ENCODE assay signal across 9 cellular contexts in genomic region chr1:168112673-168113305, GRCh38. TPM values are rescaled to one million over a fixed set of nuclear protein-coding genes. Genes with fewer than 3 reads are reported as not detected.
A peak's percentile ranks its signal among the peaks of the same experiment; 100 is the strongest.
DNase-seq lines count a peak whose midpoint lies in the region; ATAC-seq, FAIRE-seq and TF ChIP-seq lines count a peak whose summit lies in the region.
"Had no signal": no experiment of that assay in that cellular context is flagged by ENCODE, and none has a peak within 500 bp of the region (broad histone marks: within the 10 kb centered on the region; RNA-seq: fewer than 3 reads in every experiment).

No MANE protein-coding gene starts in this region.

- no peaks in the 10 kb centered on the region for H3K9me1 ChIP-seq in keratinocyte (ENCODE audit: control insufficient read depth, extremely low read depth, insufficient read depth, low read length)

- no peaks in the 10 kb centered on the region for H3K9me3 ChIP-seq in keratinocyte (ENCODE audit: control insufficient read depth, low read depth, low read length)

- no peak for TF ChIP-seq CTCF in keratinocyte (optimal IDR thresholded peaks at IDR 0.05 in 1 of 3, IDR thresholded peaks at IDR 0.05 in 1 of 3, conservative IDR thresholded peaks at IDR 0.05 in 1 of 3; ENCODE audit: extremely low read depth in 1 of 3, insufficient read depth in 2 of 3, low read length in 3 of 3)

- H3K4me1 ChIP-seq in keratinocyte (ENCODE audit: control insufficient read depth, extremely low read depth, insufficient read depth, low read length) = peaks cover 10% of the 10 kb centered on the region

- peak; percentile 68 for ATAC-seq in GM21717 (IDR thresholded peaks at IDR 0.05; ENCODE audit: unreplicated experiment)
- ATAC-seq in HG03139 (IDR thresholded peaks at IDR 0.05; ENCODE audit: unreplicated experiment) = no peak
- ATAC-seq in HG03378 (IDR thresholded peaks at IDR 0.05; ENCODE audit: unreplicated experiment) = no peak
- ATAC-seq in HG02885 (IDR thresholded peaks at IDR 0.05; ENCODE audit: poor library complexity, unreplicated experiment) = no peak
- ATAC-seq in HG02571 (IDR thresholded peaks at IDR 0.05; ENCODE audit: unreplicated experiment) = no peak

- no peaks in the 10 kb centered on the region for H3K36me3 ChIP-seq in keratinocyte (ENCODE audit: control insufficient read depth in 2 of 2, extremely low read depth in 1 of 2, insufficient read depth in 2 of 2, low read length in 2 of 2)

- peak overlapping the region; percentile 26 for H3K9ac ChIP-seq in keratinocyte (ENCODE audit: control insufficient read depth, extremely low read depth, insufficient read depth, low read length)

- peak overlapping the region; percentile 44 for H2AFZ ChIP-seq in keratinocyte (ENCODE audit: control insufficient read depth, low read length)

- H3K79me2 ChIP-seq in keratinocyte (ENCODE audit: control insufficient read depth, insufficient read depth, low read length) = no peaks in the 10 kb centered on the region

- peak overlapping the region; percentile 40 for H3K27ac ChIP-seq in keratinocyte (ENCODE audit: control insufficient read depth, insufficient read depth, low read length)

- DNase-seq in NCI-H2029 treated with DMSO at 0.1 percent for 48 hours (lab: John Stamatoyannopoulos, UW) = peak; percentile 23
- peak; percentile 65 to 70 for DNase-seq in activated T-cell treated with anti-CD3 and anti-CD28 coated beads, Interleukin-2, amount 50 U/mL, for 48 hours
- peak; percentile 93 for DNase-seq in keratinocyte (ENCODE audit: low read depth, low spot score)

- dilution Hi-C loops in keratinocyte (cut with MboI; ENCODE audit: extremely low pct_ligation_motif_present, low sequenced_read_pairs) = no loop called here

- H4K20me1 ChIP-seq in keratinocyte (ENCODE audit: control insufficient read depth, extremely low read depth, insufficient read depth, low read length) = no peaks in the 10 kb centered on the region

- H3K4me2 ChIP-seq in keratinocyte (ENCODE audit: control insufficient read depth, extremely low read depth, insufficient read depth, low read depth, low read length) = peak overlapping the region; percentile 55

- peak overlapping the region in 1 of 3 experiments; percentile 5 for H3K4me3 ChIP-seq in keratinocyte (ENCODE audit: control insufficient read depth in 2 of 3, extremely low read depth in 1 of 3, insufficient read depth in 2 of 3, low read depth in 1 of 3, low read length in 3 of 3)

- peak; percentile 97 for FAIRE-seq in keratinocyte (lab: Jason Lieb, UNC)

- H3K27me3 ChIP-seq in keratinocyte (ENCODE audit: control insufficient read depth, extremely low read depth, insufficient read depth, low read length) = no peaks in the 10 kb centered on the region

RNA-seq across cellular contexts. Expression of gene GPR161, which starts 23.9 kb away (rescaled TPM):
- polyA plus RNA-seq in keratinocyte = 7.8 to 11.6 TPM (median 9.1 TPM) in 3 replicates
- 1.8 TPM for polyA plus RNA-seq in keratinocyte (2011; ENCODE audit: low read depth)
- polyA plus RNA-seq in keratinocyte (2011; cell fraction: cytosol; rRNA removed) = 7.9 and 9.2 TPM in 2 replicates
- 15.0 and 18.0 TPM in 2 replicates for polyA plus RNA-seq in keratinocyte (2011; cell fraction: nucleus; rRNA removed)
- polyA plus RNA-seq in keratinocyte (2012; ENCODE audit: low replicate concordance) = 2.7 and 10.2 TPM in 2 replicates
- 25.9 to 76.1 TPM (median 26.9 TPM) in 3 replicates for polyA minus RNA-seq in keratinocyte
- 15.5 TPM for polyA minus RNA-seq in keratinocyte (2011; cell fraction: cytosol; rRNA and poly(A)+ RNA removed)
- polyA minus RNA-seq in keratinocyte (2011; cell fraction: nucleus; rRNA and poly(A)+ RNA removed) = 10.8 and 21.3 TPM in 2 replicates
- polyA plus RNA-seq: IgD-negative memory B cell had no signal

Comparison
In these comparisons a context has a peak if more than half of its experiments do, and no peak if none do; other contexts are left out.
1. DNase-seq: peak in every context shown above with its lines; median percentile 93 in keratinocyte; 68 in activated T-cell treated with anti-CD3 and anti-CD28 coated beads, Interleukin-2, amount 50 U/mL, for 48 hours; 23 in NCI-H2029 treated with DMSO at 0.1 percent for 48 hours.